ENCODE assay signal across 21 cellular contexts in the genomic region with DNA sequence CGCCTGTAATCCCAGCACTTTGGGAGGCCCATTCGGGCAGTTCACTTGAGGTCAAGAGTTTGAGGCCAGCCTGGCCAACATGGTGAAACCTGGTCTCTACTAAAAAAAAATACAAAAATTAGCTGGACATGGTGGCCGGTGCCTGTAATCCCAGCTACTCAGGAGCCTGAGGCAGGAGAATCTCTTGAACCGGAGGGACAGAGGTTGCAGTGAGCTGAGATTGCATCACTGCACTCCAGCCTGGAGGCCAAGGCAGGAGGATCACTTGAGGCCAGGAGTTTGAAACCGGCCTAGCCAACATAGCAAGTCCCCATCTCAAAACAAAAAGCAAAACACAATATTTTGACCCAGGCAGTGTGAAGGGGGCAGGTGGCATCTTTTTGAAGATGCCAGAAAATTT. TPM values are rescaled to one million over a fixed set of nuclear protein-coding genes. Genes with fewer than 3 reads are reported as not detected.
"Had no signal": no experiment of that assay in that cellular context is flagged by ENCODE, and none has a peak within 500 bp of the region (broad histone marks: within the 10 kb centered on the region; RNA-seq: fewer than 3 reads in every experiment).

No MANE protein-coding gene starts in this region.

RNA-seq across cellular contexts. Expression of gene HIF3A, which starts 32.0 kb away (rescaled TPM):
- total RNA-seq: activated CD4-positive, alpha-beta memory T cell treated with anti-CD3 and anti-CD28 coated beads, Interleukin-2, amount 10 ng/mL, durations not matched to agents 7 days and 5 days; activated CD4-positive, alpha-beta T cell treated with anti-CD3 and anti-CD28 coated beads for 36 hours; activated CD4-positive, alpha-beta T cell treated with anti-CD3 and anti-CD28 coated beads, Interleukin-2, amount 10 ng/mL, durations not matched to agents 7 days and 5 days; activated CD8-positive, alpha-beta memory T cell treated with anti-CD3 and anti-CD28 coated beads for 36 hours; activated CD8-positive, alpha-beta T cell treated with anti-CD3 and anti-CD28 coated beads, Interleukin-2, amount 10 ng/mL, durations not matched to agents 7 days and 5 days; activated naive CD4-positive, alpha-beta T cell treated with anti-CD3 and anti-CD28 coated beads for 36 hours; activated naive CD4-positive, alpha-beta T cell treated with anti-CD3 and anti-CD28 coated beads, Interleukin-2, amount 50 U/mL, for 72 hours; activated naive CD8-positive, alpha-beta T cell treated with anti-CD3 and anti-CD28 coated beads for 36 hours; activated T-cell treated with anti-CD3 and anti-CD28 coated beads, Interleukin-2, amount 50 U/mL, for 72 hours; activated T-helper 1 cell treated with anti-CD3 and anti-CD28 coated beads, Interleukin-12 subunit alpha, Interleukin-12 subunit beta, Interleukin-2, Interleukin-4 antibody, amounts not matched to agents 30 ng/mL and 10 ng/mL and 1 ng/mL, durations not matched to agents 14 hours and 24 hours and 36 hours; activated T-helper 17 cell treated with anti-CD3 and anti-CD28 coated beads, Interleukin-2, amount 50 U/mL, for 72 hours; T-helper 1 cell treated with Interleukin-12 subunit alpha and Interleukin-12 subunit beta and Interleukin-4 antibody, amounts not matched to agents 30 ng/mL and 1 ng/mL, for 36 hours; T-helper 17 cell; T-helper 2 cell treated with Interferon-gamma antibody and Interleukin-4, amounts not matched to agents 100 ng/mL and 5 ng/mL, for 36 hours had no signal

RNA-seq across cellular contexts. Expression of gene IGFL1, which starts 35.3 kb away (rescaled TPM):
- total RNA-seq: activated CD4-positive, alpha-beta memory T cell treated with anti-CD3 and anti-CD28 coated beads, Interleukin-2, amount 10 ng/mL, durations not matched to agents 7 days and 5 days; activated CD4-positive, alpha-beta T cell treated with anti-CD3 and anti-CD28 coated beads for 36 hours; activated CD4-positive, alpha-beta T cell treated with anti-CD3 and anti-CD28 coated beads, Interleukin-2, amount 10 ng/mL, durations not matched to agents 7 days and 5 days; activated CD8-positive, alpha-beta memory T cell treated with anti-CD3 and anti-CD28 coated beads for 36 hours; activated CD8-positive, alpha-beta T cell treated with anti-CD3 and anti-CD28 coated beads, Interleukin-2, amount 10 ng/mL, durations not matched to agents 7 days and 5 days; activated naive CD4-positive, alpha-beta T cell treated with anti-CD3 and anti-CD28 coated beads for 36 hours; activated naive CD4-positive, alpha-beta T cell treated with anti-CD3 and anti-CD28 coated beads, Interleukin-2, amount 50 U/mL, for 72 hours; activated naive CD8-positive, alpha-beta T cell treated with anti-CD3 and anti-CD28 coated beads for 36 hours; activated T-cell treated with anti-CD3 and anti-CD28 coated beads, Interleukin-2, amount 50 U/mL, for 4 hours; activated T-cell treated with anti-CD3 and anti-CD28 coated beads, Interleukin-2, amount 50 U/mL, for 72 hours; activated T-helper 1 cell treated with anti-CD3 and anti-CD28 coated beads, Interleukin-12 subunit alpha, Interleukin-12 subunit beta, Interleukin-2, Interleukin-4 antibody, amounts not matched to agents 30 ng/mL and 10 ng/mL and 1 ng/mL, durations not matched to agents 14 hours and 24 hours and 36 hours; activated T-helper 17 cell treated with anti-CD3 and anti-CD28 coated beads, Interleukin-2, amount 50 U/mL, for 72 hours; ascending aorta; body of pancreas; breast epithelium; T-cell; T-helper 1 cell treated with Interleukin-12 subunit alpha and Interleukin-12 subunit beta and Interleukin-4 antibody, amounts not matched to agents 30 ng/mL and 1 ng/mL, for 36 hours; T-helper 17 cell; T-helper 2 cell treated with Interferon-gamma antibody and Interleukin-4, amounts not matched to agents 100 ng/mL and 5 ng/mL, for 36 hours; WTC11 had no signal
- polyA plus RNA-seq: adipose tissue had no signal
